1 cellular context compared by ENCODE assay signal in the genomic region with DNA sequence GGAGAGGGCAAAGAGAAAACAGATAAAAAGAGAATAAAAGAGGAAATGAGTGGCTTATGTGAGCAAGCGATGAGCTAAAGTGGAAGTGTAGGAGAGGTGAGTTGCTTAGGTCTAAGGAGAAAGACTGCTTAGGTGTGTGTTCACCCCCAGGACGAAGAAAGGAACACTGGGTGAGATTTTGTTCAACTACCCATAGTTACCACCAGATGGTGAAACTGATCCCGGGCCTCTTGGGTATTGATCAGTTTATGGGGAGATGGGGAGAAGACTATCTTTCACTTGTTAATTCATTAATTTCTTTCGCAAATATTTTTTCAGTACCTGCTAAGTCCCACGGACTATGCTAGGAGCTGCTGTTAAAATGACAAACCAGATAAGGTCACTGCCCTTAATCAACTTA.
TF ChIP-seq lines count a peak whose summit lies in the region.

No MANE protein-coding gene starts in this region.

TF ChIP-seq in GM12878, 131 proteins besides CTCF, POLR2A, EP300 and RAD21 (continued from another document):
- TF ChIP-seq BCLAF1 (IDR thresholded peaks at IDR 0.05), result no peak
